Comparison of ENCODE assay signal across 19 cellular contexts in the genomic region with DNA sequence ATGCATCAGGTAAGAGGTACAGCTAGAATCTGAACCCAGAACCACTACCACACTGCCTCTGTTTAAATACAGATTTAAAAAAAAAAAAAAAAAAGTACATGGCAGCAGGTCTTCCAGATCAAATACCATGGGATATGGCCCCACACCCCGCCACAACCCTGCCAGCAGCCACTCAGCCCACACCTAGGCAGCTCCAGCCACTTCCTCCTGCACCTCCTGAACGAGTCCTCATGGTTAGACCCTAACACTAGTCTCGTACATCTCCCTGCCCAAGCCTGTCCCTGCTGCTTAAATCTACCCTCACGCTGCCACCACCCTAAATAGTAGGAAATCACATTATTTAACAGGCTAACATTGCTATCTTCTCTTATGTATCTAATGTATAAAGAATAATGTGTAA. TPM values are rescaled to one million over a fixed set of nuclear protein-coding genes. Genes with fewer than 3 reads are reported as not detected.
DNase-seq lines count a peak whose midpoint lies in the region; ATAC-seq and TF ChIP-seq lines count a peak whose summit lies in the region.
"Had no signal": no experiment of that assay in that cellular context is flagged by ENCODE, and none has a peak within 500 bp of the region (broad histone marks: within the 10 kb centered on the region; RNA-seq: fewer than 3 reads in every experiment).

No MANE protein-coding gene starts in this region.

- 0 out of 2 replicates have a peak overlapping the region, but pooled peaks have one; percentile 12 for H2AK5ac ChIP-seq in IMR-90 (ENCODE audit: low read depth, low read length)

- H3K4ac ChIP-seq in IMR-90 (ENCODE audit: low read depth, low read length), result no peak overlapping the region

- no TSS peak for BruUV-seq in IMR-90 (replicated peaks; lab: Mats Ljungman, UMichigan)

- H2AK9ac ChIP-seq in IMR-90 (replicated peaks; ENCODE audit: low read depth, low read length, poor library complexity), result no peak overlapping the region

- H4K91ac ChIP-seq in IMR-90 (ENCODE audit: insufficient read depth, low read depth, low read length), result no peak overlapping the region

- no peak overlapping the region for H3K56ac ChIP-seq in IMR-90 (ENCODE audit: extremely low read depth, insufficient read depth, low read length)

- no peaks in the 10 kb centered on the region for H3K9me3 Mint-ChIP-seq in immature natural killer cell
- H3K9me3 Mint-ChIP-seq: stimulated activated memory B cell treated with anti-CD40 and anti-IgM and Interleukin-4, amounts not matched to agents 10 μg/mL and 1 μg/mL and 100 μg/mL, for 72 hours; T-helper 2 cell treated with Interferon-gamma antibody and Interleukin-4, amounts not matched to agents 5 μg/mL and 100 μg/mL, for 36 hours had no signal

- H2BK20ac ChIP-seq in IMR-90 (ENCODE audit: low read depth, low read length), result no peak overlapping the region

- in situ Hi-C loops in IMR-90 (cut with MboI; ENCODE audit: low sequenced_read_pairs) (no loop called here), gastrocnemius medialis (cut with MboI; ENCODE audit: low sequenced_read_pairs in 4 of 4) (no loop called here)

- no peak overlapping the region for H2BK120ac ChIP-seq in IMR-90 (ENCODE audit: low read depth, low read length)

- peak overlapping the region; percentile 7 to 77 (median 54) for H3K4me3 Mint-ChIP-seq in immature natural killer cell
- H3K4me3 Mint-ChIP-seq: activated naive CD8-positive, alpha-beta T cell; stimulated activated memory B cell treated with anti-CD40 and anti-IgM and Interleukin-4, amounts not matched to agents 10 μg/mL and 1 μg/mL and 100 μg/mL, for 72 hours; T-helper 2 cell treated with Interferon-gamma antibody and Interleukin-4, amounts not matched to agents 5 μg/mL and 100 μg/mL, for 36 hours had no signal

- H3K4me1 ChIP-seq in left ventricle myocardium inferior (peaks cover 58% of the 10 kb centered on the region), IMR-90 (ENCODE audit: control insufficient read depth, insufficient read depth, low read length) (peaks cover under 1% of the 10 kb centered on the region), gastrocnemius medialis (peaks cover 49 to 61% of the 10 kb centered on the region in 2 donors)

- POLR2A ChIA-PET in IMR-90 (lab: Charles Lee; ENCODE audit: unreplicated experiment), result no interaction called here

- TF ChIP-seq POLR2A in IMR-90 (IDR thresholded peaks at IDR 0.05; ENCODE audit: low read depth, low read length), result no peak
- no peak for TF ChIP-seq POLR2A in gastrocnemius medialis (IDR thresholded peaks at IDR 0.05)

- no peak overlapping the region for H4K8ac ChIP-seq in IMR-90 (ENCODE audit: low read depth in 2 of 2, low read length in 2 of 2)

- H3K9me3 ChIP-seq in left ventricle myocardium inferior (replicated peaks) (no peaks in the 10 kb centered on the region), IMR-90 (ENCODE audit: control insufficient read depth, insufficient read depth, low read length) (no peaks in the 10 kb centered on the region), gastrocnemius medialis (no peaks in the 10 kb centered on the region)
- H3K9me3 ChIP-seq: SK-N-SH, thoracic aorta had no signal

- no peak overlapping the region for H3K4me2 ChIP-seq in IMR-90 (ENCODE audit: low read depth, low read length)
- H3K4me2 ChIP-seq: SK-N-SH had no signal

- H3K27me3 Mint-ChIP-seq in immature natural killer cell (ENCODE audit: low read depth in 3 of 3), result peaks cover 0 to 3% (median 0%) of the 10 kb centered on the region in 3 donors
- H3K27me3 Mint-ChIP-seq: activated naive CD8-positive, alpha-beta T cell; stimulated activated memory B cell treated with anti-CD40 and anti-IgM and Interleukin-4, amounts not matched to agents 10 μg/mL and 1 μg/mL and 100 μg/mL, for 72 hours had no signal

- H4K20me1 ChIP-seq in IMR-90 (ENCODE audit: insufficient read depth, low read length), result peaks cover 50% of the 10 kb centered on the region

- H3K18ac ChIP-seq in IMR-90 (ENCODE audit: low read depth, low read length), result no peak overlapping the region

- 60% methylated on average over 2 of the region's 4 CpGs; no CpG with 5 or more reads in 1 of the 2 experiments for WGBS in IMR-90 (ENCODE audit: extremely low coverage in 2 of 2, insufficient read length in 1 of 2), 2 experiments

- TF ChIP-seq CTCF in left ventricle myocardium inferior (IDR thresholded peaks at IDR 0.05; ENCODE audit: borderline replicate concordance) (no peak), IMR-90 (conservative IDR thresholded peaks at IDR 0.05; ENCODE audit: low read depth, low read length) (no peak), gastrocnemius medialis (IDR thresholded peaks at IDR 0.05 in 4 of 5, conservative IDR thresholded peaks at IDR 0.05 in 1 of 5) (no peak)

- H3K36me3 Mint-ChIP-seq in immature natural killer cell, result peaks cover 3 to 16% (median 8%) of the 10 kb centered on the region in 3 donors

- peaks cover 18% of the 10 kb centered on the region; the same call in 1 of the 2 replicates for H3K9me1 ChIP-seq in IMR-90 (ENCODE audit: insufficient read depth, low read length)

- H4K5ac ChIP-seq in IMR-90 (ENCODE audit: low read depth, low read length), result no peak overlapping the region

- CTCF ChIA-PET in IMR-90 (lab: Yijun Ruan, JAX), result interaction anchor here (0.6 to 0.7 kb wide), 2 partner anchors 8 to 13 kb away, joined by 3 read pairs; partner anchors contain the start of gene CCNK

- H3K27me3 ChIP-seq in left ventricle myocardium inferior (ENCODE audit: low read depth), result no peaks in the 10 kb centered on the region
- no peaks in the 10 kb centered on the region for H3K27me3 ChIP-seq in IMR-90 (ENCODE audit: control insufficient read depth, insufficient read depth, low read length)
- H3K27me3 ChIP-seq in gastrocnemius medialis, result no peaks in the 10 kb centered on the region

- TF ChIP-seq RAD21 in IMR-90 (IDR thresholded peaks at IDR 0.05; ENCODE audit: low read length), result no peak

- H3K4me1 Mint-ChIP-seq in immature natural killer cell, result peaks cover 95 to 100% of the 10 kb centered on the region in 2 donors

- ATAC-seq in Right ventricle myocardium superior (ENCODE audit: poor library complexity), result peak; percentile 42
- no peak for ATAC-seq in IMR-90 (ENCODE audit: low read depth)
- no peak for ATAC-seq in gastrocnemius medialis
- ATAC-seq in GM19467 (IDR thresholded peaks at IDR 0.05; ENCODE audit: unreplicated experiment), result no peak
- ATAC-seq: stimulated activated memory B cell treated with anti-CD40 and anti-IgM and Interleukin-4, amounts not matched to agents 10 μg/mL and 1 μg/mL and 100 μg/mL, for 72 hours had no signal

- no peak overlapping the region for H2AFZ ChIP-seq in IMR-90 (replicated peaks; ENCODE audit: low read length, poor library complexity)

- H3K36me3 ChIP-seq in left ventricle myocardium inferior, result peaks cover 23% of the 10 kb centered on the region
- peaks cover 10% of the 10 kb centered on the region for H3K36me3 ChIP-seq in IMR-90 (ENCODE audit: control insufficient read depth, insufficient read depth, low read length)
- peaks cover 0 to 10% of the 10 kb centered on the region in 2 donors for H3K36me3 ChIP-seq in gastrocnemius medialis

- H3K23ac ChIP-seq in IMR-90 (ENCODE audit: low read depth, low read length), result no peak overlapping the region

- peak overlapping the region; percentile 70 to 80 (median 80) for H3K27ac Mint-ChIP-seq in immature natural killer cell
- H3K27ac Mint-ChIP-seq: activated naive CD8-positive, alpha-beta T cell; stimulated activated memory B cell treated with anti-CD40 and anti-IgM and Interleukin-4, amounts not matched to agents 10 μg/mL and 1 μg/mL and 100 μg/mL, for 72 hours; T-helper 2 cell treated with Interferon-gamma antibody and Interleukin-4, amounts not matched to agents 5 μg/mL and 100 μg/mL, for 36 hours had no signal

- H3K9ac ChIP-seq in IMR-90 (ENCODE audit: low read depth, low read length), result no peak overlapping the region
- H3K9ac ChIP-seq: SK-N-SH had no signal

- no peak overlapping the region for H3K4me3 ChIP-seq in left ventricle myocardium inferior
- no peak overlapping the region for H3K4me3 ChIP-seq in IMR-90 (ENCODE audit: insufficient read depth, low read depth, low read length)
- no peak overlapping the region for H3K4me3 ChIP-seq in gastrocnemius medialis
- H3K4me3 ChIP-seq: smooth muscle cell, thoracic aorta had no signal

- no peak overlapping the region for H2BK5ac ChIP-seq in IMR-90 (ENCODE audit: low read depth, low read length, poor library complexity, severe bottlenecking)

- H2BK15ac ChIP-seq in IMR-90 (ENCODE audit: low read depth, low read length), result no peak overlapping the region

- dilution Hi-C loops in IMR-90 (cut with HindIII; ENCODE audit: low sequenced_read_pairs, unreplicated experiment), result no loop called here

- no peak overlapping the region for H3K14ac ChIP-seq in IMR-90 (replicated peaks; ENCODE audit: low read depth, low read length)

- intact Hi-C loops in Right ventricle myocardium superior (cut with DNase I) (no loop called here), left ventricle myocardium inferior (cut with micrococcal nuclease) (no loop called here), IMR-90 (cut with micrococcal nuclease) (no loop called here), gastrocnemius medialis (cut with DNase I; ENCODE audit: low total_unique reads) (no loop called here)

- H3K79me1 ChIP-seq in IMR-90 (ENCODE audit: low read depth in 1 of 2, low read length in 2 of 2), result peaks cover 32 to 71% of the 10 kb centered on the region in 2 experiments

- no peak overlapping the region for H3K27ac ChIP-seq in left ventricle myocardium inferior (replicated peaks)
- H3K27ac ChIP-seq in IMR-90 (ENCODE audit: insufficient read depth, low read length), result no peak overlapping the region
- peak overlapping the region in 3 of 4 donors; percentile 43 to 58 (median 50) for H3K27ac ChIP-seq in gastrocnemius medialis
- H3K27ac ChIP-seq: thoracic aorta, VCaP had no signal

- DNase-seq in Right ventricle myocardium superior (no peak), left ventricle myocardium inferior (no peak), IMR-90 (no peak), immature natural killer cell (no peak), gastrocnemius medialis (no peak), DMS 273 (lab: John Stamatoyannopoulos, UW; ENCODE audit: unreplicated experiment) (no peak)
- DNase-seq: activated CD4-positive, alpha-beta T cell treated with anti-CD3 and anti-CD28 coated beads for 48 hours; DMS 273 treated with DMSO at 0.1 percent for 48 hours; mammary epithelial cell; NCI-H187; SK-N-SH; stimulated activated CD4-positive, alpha-beta T cell treated with anti-CD3 and anti-CD28 coated beads, Interleukin-2, amount 100 ng/mL, for 24 hours had no signal

RNA-seq across cellular contexts. Expression of gene SETD3, which starts 12.6 kb away (rescaled TPM):
- total RNA-seq in Right ventricle myocardium superior, result 92.5 TPM
- 101 TPM for total RNA-seq in left ventricle myocardium inferior
- total RNA-seq in IMR-90 (2012; rRNA removed), result 31.9 and 35.0 TPM in 2 replicates
- polyA plus RNA-seq in IMR-90 (2012; rRNA removed), result 15.9 and 18.8 TPM in 2 replicates
- 5.3 and 7.6 TPM in 2 replicates for polyA plus RNA-seq in IMR-90 (2012; cell fraction: cytosol; rRNA removed)
- polyA plus RNA-seq in IMR-90 (2012; cell fraction: nucleus; rRNA removed; ENCODE audit: low replicate concordance), result 1.7 and 11.2 TPM in 2 replicates
- polyA plus RNA-seq in immature natural killer cell, result 100 to 1,000 TPM in 1 of 3 donors, 10 to 100 TPM in 2; 60.8 to 112 (median 66.5) TPM
- total RNA-seq in gastrocnemius medialis, result 100 to 1,000 TPM; 116 to 170 (median 117) TPM

RNA-seq across cellular contexts. Expression of gene CCNK, which starts 13.1 kb away (rescaled TPM):
- total RNA-seq in Right ventricle myocardium superior, result 31.9 TPM
- total RNA-seq in left ventricle myocardium inferior, result 32.2 TPM
- total RNA-seq in IMR-90 (2012; rRNA removed), result 18.8 and 33.1 TPM in 2 replicates
- polyA plus RNA-seq in IMR-90 (2012; rRNA removed), result 25.0 and 38.3 TPM in 2 replicates
- 9.1 and 12.6 TPM in 2 replicates for polyA plus RNA-seq in IMR-90 (2012; cell fraction: cytosol; rRNA removed)
- 14.4 and 41.8 TPM in 2 replicates for polyA plus RNA-seq in IMR-90 (2012; cell fraction: nucleus; rRNA removed; ENCODE audit: low replicate concordance)
- 10 to 100 TPM in 2 of 3 donors, 1 to 10 TPM in 1; 5.8 to 32.9 (median 13.2) TPM for polyA plus RNA-seq in immature natural killer cell
- 10 to 100 TPM; 15.0 to 35.3 (median 19.1) TPM for total RNA-seq in gastrocnemius medialis

Comparison
In these comparisons a context has a peak if more than half of its experiments do, and no peak if none do; other contexts are left out.
1. H3K27ac ChIP-seq: peak in gastrocnemius medialis (3 of 4); none in left ventricle myocardium inferior (single experiment) and IMR-90 (single experiment).